17 cellular contexts compared by ENCODE assay signal in the genomic region with DNA sequence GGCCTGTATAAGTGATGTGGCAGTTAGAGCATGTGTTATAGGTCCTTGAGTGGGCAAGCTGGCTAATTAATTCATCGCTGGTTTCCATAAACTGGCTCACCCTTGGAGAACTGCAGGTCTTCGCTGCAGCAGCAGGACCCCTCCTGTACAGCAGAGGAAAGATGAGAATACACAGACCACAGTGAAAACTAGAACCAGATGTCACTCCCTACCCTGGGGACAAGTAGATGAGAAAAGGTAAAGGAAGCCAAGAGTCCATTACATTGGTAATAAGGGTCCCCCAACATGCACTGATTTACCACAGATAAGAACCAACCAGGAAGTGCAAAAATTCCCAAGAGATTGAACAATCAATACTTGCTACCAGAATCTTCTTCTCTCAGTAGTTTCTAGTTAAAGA.
A peak's percentile ranks its signal among the peaks of the same experiment; 100 is the strongest.
DNase-seq lines count a peak whose midpoint lies in the region; ATAC-seq and TF ChIP-seq lines count a peak whose summit lies in the region.
"Had no signal": no experiment of that assay in that cellular context is flagged by ENCODE, and none has a peak within 500 bp of the region (broad histone marks: within the 10 kb centered on the region; RNA-seq: fewer than 3 reads in every experiment).

No MANE protein-coding gene starts in this region.

- H4K8ac ChIP-seq in H9 (replicated peaks; ENCODE audit: insufficient read length, low read depth, low read length) = no peak overlapping the region

- H3K27ac ChIP-seq in A673 (ENCODE audit: low read depth, low read length, poor library complexity, severe bottlenecking) (no peak overlapping the region), SK-N-MC (no peak overlapping the region; the same call in 1 of the 2 replicates), neural progenitor cell (no peak overlapping the region), H9 (ENCODE audit: insufficient read length, low read depth, low read length) (no peak overlapping the region)
- H3K27ac ChIP-seq: BLaER1 treated with 17β-estradiol and CSF1 and Interleukin-3, amounts not matched to agents 10 nM and 100 nM; GM23248 had no signal

- H3K9me3 ChIP-seq in A673 (ENCODE audit: low read depth, low read length, poor library complexity, severe bottlenecking) (no peaks in the 10 kb centered on the region), BE2C (no peaks in the 10 kb centered on the region), SK-N-MC (ENCODE audit: low read depth, low read length) (no peaks in the 10 kb centered on the region), neural progenitor cell (ENCODE audit: low read depth) (no peaks in the 10 kb centered on the region), MG63 (no peaks in the 10 kb centered on the region), H9 (ENCODE audit: control insufficient read depth, low read depth, low read length) (no peaks in the 10 kb centered on the region)
- H3K9me3 ChIP-seq: BLaER1 treated with 17β-estradiol and CSF1 and Interleukin-3, amounts not matched to agents 10 nM and 100 nM had no signal

- no peak overlapping the region for H2BK120ac ChIP-seq in H9 (ENCODE audit: low read depth, low read length, poor library complexity, severe bottlenecking)

- H3K23ac ChIP-seq in H9 (ENCODE audit: insufficient read length, low read depth, low read length) = no peak overlapping the region

- no peak overlapping the region for H3K56ac ChIP-seq in H9 (ENCODE audit: insufficient read length, low read depth, low read length)

- H2AFZ ChIP-seq in neural progenitor cell (replicated peaks) = no peak overlapping the region
- no peak overlapping the region for H2AFZ ChIP-seq in H9 (ENCODE audit: low read length)
- H2AFZ ChIP-seq: GM23248 had no signal

- CTCF ChIA-PET in A673 (lab: Charles Lee) = no interaction called here

- no peak overlapping the region for H2BK12ac ChIP-seq in H9 (ENCODE audit: insufficient read length, low read depth, low read length)

- H3K9me3 Mint-ChIP-seq in neural progenitor cell (no peaks in the 10 kb centered on the region), H9 (no peaks in the 10 kb centered on the region; a peak in 1 of 5 replicates)
- H3K9me3 Mint-ChIP-seq: CD14-positive monocyte; CD4-positive, alpha-beta T cell had no signal

- H3K18ac ChIP-seq in H9 (ENCODE audit: insufficient read length, low read depth, low read length) = no peak overlapping the region

- H3K4me1 Mint-ChIP-seq in neural progenitor cell (no peaks in the 10 kb centered on the region), H9 (0 out of 4 replicates have a peak, but pooled peaks cover 0 to 3% of the 10 kb centered on the region in 2 experiments)
- H3K4me1 Mint-ChIP-seq: B cell; CD14-positive monocyte; CD8-positive, alpha-beta memory T cell had no signal

- H3K14ac ChIP-seq in H9 (ENCODE audit: insufficient read depth, low read length) = no peak overlapping the region

- no peaks in the 10 kb centered on the region for H3K79me1 ChIP-seq in H9 (ENCODE audit: insufficient read depth, low read depth, low read length, poor library complexity, severe bottlenecking)

- H3K4me3 ChIP-seq in A673 (ENCODE audit: low read depth, low read length, poor library complexity, severe bottlenecking) (no peak overlapping the region), BE2C (ENCODE audit: low read depth, low read length) (no peak overlapping the region), SK-N-MC (peak overlapping the region; percentile 33), neural progenitor cell (no peak overlapping the region), MG63 (no peak overlapping the region)
- H3K4me3 ChIP-seq: BLaER1 treated with 17β-estradiol and CSF1 and Interleukin-3, amounts not matched to agents 10 nM and 100 nM; GM23248 had no signal

- H3T11ph ChIP-seq in H9 (ENCODE audit: low read length) = no peak overlapping the region

- H4K20me1 ChIP-seq in neural progenitor cell (ENCODE audit: low read depth) (no peaks in the 10 kb centered on the region), H9 (ENCODE audit: control insufficient read depth, insufficient read depth, insufficient read length) (no peaks in the 10 kb centered on the region)
- H4K20me1 ChIP-seq: BLaER1 treated with 17β-estradiol and CSF1 and Interleukin-3, amounts not matched to agents 10 nM and 100 nM had no signal

- H3K27me3 Mint-ChIP-seq in neural progenitor cell (ENCODE audit: insufficient read depth, low read depth) = peaks cover under 1% of the 10 kb centered on the region
- no peaks in the 10 kb centered on the region for H3K27me3 Mint-ChIP-seq in H9 (ENCODE audit: low read depth)
- H3K27me3 Mint-ChIP-seq: B cell; CD4-positive, alpha-beta T cell; CD8-positive, alpha-beta memory T cell had no signal

- no peak overlapping the region for H4K5ac ChIP-seq in H9 (ENCODE audit: insufficient read length, low read depth, low read length)

- intact Hi-C loops in A673 (cut with micrococcal nuclease; ENCODE audit: unreplicated experiment) = no loop called here

- no peak for ATAC-seq in HG03439 (IDR thresholded peaks at IDR 0.05; ENCODE audit: unreplicated experiment)
- ATAC-seq: HCT116 had no signal

- H3K4me2 ChIP-seq in neural progenitor cell (no peak overlapping the region), H9 (ENCODE audit: insufficient read depth, insufficient read length, low read length) (no peak overlapping the region)
- H3K4me2 ChIP-seq: BLaER1 treated with 17β-estradiol and CSF1 and Interleukin-3, amounts not matched to agents 10 nM and 100 nM had no signal

- no peak overlapping the region for H2BK20ac ChIP-seq in H9 (ENCODE audit: low read depth, low read length, poor library complexity, severe bottlenecking)

- WGBS in H9 (ENCODE audit: extremely low coverage, insufficient read length, low lambda C conversion rate) = no CpG with 5 or more reads among the region's 2 CpGs

- H3K4me3 Mint-ChIP-seq in neural progenitor cell (no peak overlapping the region), H9 (no peak overlapping the region)
- H3K4me3 Mint-ChIP-seq: B cell; CD14-positive monocyte; CD4-positive, alpha-beta T cell; CD8-positive, alpha-beta memory T cell had no signal

- H3K79me2 ChIP-seq in neural progenitor cell (ENCODE audit: low read depth) (no peaks in the 10 kb centered on the region), H9 (ENCODE audit: insufficient read depth, low read length) (no peaks in the 10 kb centered on the region)

- peaks cover 1% of the 10 kb centered on the region for H3K36me3 Mint-ChIP-seq in neural progenitor cell
- H3K36me3 Mint-ChIP-seq in H9 (ENCODE audit: insufficient read depth in 1 of 3, low read depth in 3 of 3) = no peaks in the 10 kb centered on the region
- H3K36me3 Mint-ChIP-seq: CD14-positive monocyte; CD8-positive, alpha-beta memory T cell had no signal

- no peaks in the 10 kb centered on the region for H3F3A ChIP-seq in neural progenitor cell (ENCODE audit: low read depth)

- POLR2A ChIA-PET in A673 (lab: Charles Lee; ENCODE audit: low non-redundant PET) = no interaction called here

- H2AK5ac ChIP-seq in H9 (ENCODE audit: insufficient read length, low read length) = no peak overlapping the region

- H3K4me1 ChIP-seq in A673 (ENCODE audit: insufficient read depth, low read length, poor library complexity, severe bottlenecking) (no peaks in the 10 kb centered on the region), BE2C (peaks cover 4% of the 10 kb centered on the region), neural progenitor cell (peaks cover 5% of the 10 kb centered on the region), H9 (ENCODE audit: insufficient read depth, low read length) (no peaks in the 10 kb centered on the region)
- H3K4me1 ChIP-seq: BLaER1 treated with 17β-estradiol and CSF1 and Interleukin-3, amounts not matched to agents 10 nM and 100 nM had no signal

- H4K91ac ChIP-seq in H9 (ENCODE audit: insufficient read length, low read depth, low read length) = no peak overlapping the region

- TF ChIP-seq CTCF in A673 (conservative IDR thresholded peaks at IDR 0.05; ENCODE audit: low read depth, low read length) (no peak), BE2C (IDR thresholded peaks at IDR 0.05; ENCODE audit: low read depth, low read length) (no peak), neural progenitor cell (IDR thresholded peaks at IDR 0.05) (no peak), H9 (conservative IDR thresholded peaks at IDR 0.05) (no peak)

- H2BK15ac ChIP-seq in H9 (ENCODE audit: low read depth, low read length) = no peak overlapping the region

- no peak overlapping the region for H2BK5ac ChIP-seq in H9 (ENCODE audit: insufficient read length, low read length)

- no peak overlapping the region for H3K9ac ChIP-seq in SK-N-MC (ENCODE audit: insufficient read length)
- H3K9ac ChIP-seq in neural progenitor cell = no peak overlapping the region
- no peak overlapping the region for H3K9ac ChIP-seq in H9 (ENCODE audit: extremely low read depth, insufficient read length, low read length)
- H3K9ac ChIP-seq: BLaER1 treated with 17β-estradiol and CSF1 and Interleukin-3, amounts not matched to agents 10 nM and 100 nM; GM23248 had no signal

- H3K23me2 ChIP-seq in H9 (ENCODE audit: insufficient read length, low read depth, low read length, poor library complexity, severe bottlenecking) = no peaks in the 10 kb centered on the region

- no peaks in the 10 kb centered on the region for H3K36me3 ChIP-seq in A673 (ENCODE audit: insufficient read depth, low read length, poor library complexity, severe bottlenecking)
- no peaks in the 10 kb centered on the region for H3K36me3 ChIP-seq in BE2C
- H3K36me3 ChIP-seq in SK-N-MC (ENCODE audit: insufficient read depth, low read length) = no peaks in the 10 kb centered on the region
- H3K36me3 ChIP-seq in neural progenitor cell = no peaks in the 10 kb centered on the region
- no peaks in the 10 kb centered on the region for H3K36me3 ChIP-seq in MG63
- H3K36me3 ChIP-seq: BLaER1 treated with 17β-estradiol and CSF1 and Interleukin-3, amounts not matched to agents 10 nM and 100 nM had no signal

- H3K27me3 ChIP-seq in A673 (replicated peaks; ENCODE audit: insufficient read depth, low read depth, low read length, poor library complexity) (no peaks in the 10 kb centered on the region), BE2C (no peaks in the 10 kb centered on the region), neural progenitor cell (no peaks in the 10 kb centered on the region), MG63 (no peaks in the 10 kb centered on the region; the same call in 1 of the 2 replicates), H9 (ENCODE audit: insufficient read depth, low read length) (no peaks in the 10 kb centered on the region)
- H3K27me3 ChIP-seq: BLaER1 treated with 17β-estradiol and CSF1 and Interleukin-3, amounts not matched to agents 10 nM and 100 nM had no signal

- DNase-seq in A673 (ENCODE audit: low spot score) = peak; percentile 3
- peak; percentile 55 for DNase-seq in BE2C
- peak; percentile 48 for DNase-seq in SK-N-MC (ENCODE audit: low read depth, low spot score)
- DNase-seq in neural progenitor cell (ENCODE audit: low spot score) = no peak
- DNase-seq in MG63 = no peak
- DNase-seq in H9 = no peak
- DNase-seq: CD4-positive, alpha-beta T cell; CD8-positive, alpha-beta memory T cell; DMS153; DND-41; GM23248; H7 had no signal

- H3K27ac Mint-ChIP-seq in neural progenitor cell (peak overlapping the region; percentile 54), H9 (peak overlapping the region in 1 of 3 experiments; percentile 26; a peak in 1 of 7 replicates)
- H3K27ac Mint-ChIP-seq: B cell; CD14-positive monocyte; CD4-positive, alpha-beta T cell; CD8-positive, alpha-beta memory T cell had no signal

- no peak overlapping the region for H3K4ac ChIP-seq in H9 (ENCODE audit: low read depth, low read length)

- no TSS peak for BruUV-seq in A673 (replicated peaks; lab: Mats Ljungman, UMichigan)

Comparison
In these comparisons a context has a peak if more than half of its experiments do, and no peak if none do; other contexts are left out.
1. DNase-seq: peak in A673 (single experiment), BE2C (single experiment) and SK-N-MC (single experiment); none in neural progenitor cell (single experiment), MG63 (single experiment) and H9 (single experiment).